31 cellular contexts compared by ENCODE assay signal in genomic region chr5:72790188-72790587, GRCh38. TPM values are rescaled to one million over a fixed set of nuclear protein-coding genes. Genes with fewer than 3 reads are reported as not detected.
DNase-seq lines count a peak whose midpoint lies in the region; ATAC-seq, FAIRE-seq and TF ChIP-seq lines count a peak whose summit lies in the region.
"Had no signal": no experiment of that assay in that cellular context is flagged by ENCODE, and none has a peak within 500 bp of the region (broad histone marks: within the 10 kb centered on the region; RNA-seq: fewer than 3 reads in every experiment).

No MANE protein-coding gene starts in this region.

- dilution Hi-C loops in keratinocyte (cut with MboI; ENCODE audit: extremely low pct_ligation_motif_present, low sequenced_read_pairs), result no loop called here

- H3K4me3 ChIP-seq in AG10803 (ENCODE audit: low read length) (no peak overlapping the region), LNCaP clone FGC (ENCODE audit: low read depth, low read length) (no peak overlapping the region), keratinocyte (ENCODE audit: control insufficient read depth in 2 of 3, extremely low read depth in 1 of 3, insufficient read depth in 2 of 3, low read depth in 1 of 3, low read length in 3 of 3) (no peak overlapping the region), hepatocyte (no peak overlapping the region)
- H3K4me3 ChIP-seq: gastroesophageal sphincter, GM23338, thoracic aorta, vagina had no signal

- no peaks in the 10 kb centered on the region for H4K20me1 ChIP-seq in keratinocyte (ENCODE audit: control insufficient read depth, extremely low read depth, insufficient read depth, low read length)
- H4K20me1 ChIP-seq in hepatocyte (ENCODE audit: insufficient read depth, poor library complexity, severe bottlenecking), result no peaks in the 10 kb centered on the region

- H3K9me3 ChIP-seq in keratinocyte (ENCODE audit: control insufficient read depth, low read depth, low read length), result no peaks in the 10 kb centered on the region
- no peaks in the 10 kb centered on the region for H3K9me3 ChIP-seq in hepatocyte (ENCODE audit: low read depth)
- no peaks in the 10 kb centered on the region for H3K9me3 ChIP-seq in T-helper 17 cell (ENCODE audit: control insufficient read depth, low read length, poor library complexity, severe bottlenecking)
- H3K9me3 ChIP-seq: gastroesophageal sphincter, thoracic aorta, vagina had no signal

- H3K4me3 Mint-ChIP-seq in T-helper 17 cell, result no peak overlapping the region
- H3K4me3 Mint-ChIP-seq: activated CD4-positive, alpha-beta T cell treated with anti-CD3 and anti-CD28 coated beads for 36 hours; activated T-cell treated with anti-CD3 and anti-CD28 coated beads, Interleukin-2, amount 50 U/mL, for 4 hours; CD4-positive, alpha-beta T cell; endodermal cell; GM23338; memory B cell had no signal

- no peak for FAIRE-seq in keratinocyte (lab: Jason Lieb, UNC)
- FAIRE-seq: colon, GM12892, HepG2, TTC549 had no signal

- DNase-seq in AG10803 (ENCODE audit: low read depth) (peak; percentile 31), LNCaP clone FGC (ENCODE audit: low read depth) (peak; percentile 46), epithelial cell of prostate (ENCODE audit: low read depth, low spot score) (peak; percentile 10), keratinocyte (ENCODE audit: low read depth, low spot score) (no peak), hepatocyte (ENCODE audit: low spot score) (no peak), kidney tubule cell (ENCODE audit: low spot score) (no peak), T-helper 17 cell (no peak)
- DNase-seq: activated CD4-positive, alpha-beta T cell treated with anti-CD3 and anti-CD28 coated beads for 36 hours; activated naive CD4-positive, alpha-beta T cell treated with Interleukin-2 at 50 U/mL for 16 hours; activated T-cell treated with anti-CD3 and anti-CD28 coated beads, Interleukin-2, amount 50 U/mL, for 4 hours; CD4-positive, alpha-beta T cell; endodermal cell; NCI-H1417; NCI-H2081 treated with DMSO at 0.1 percent for 48 hours; NCI-H510A treated with DMSO at 0.1 percent for 48 hours; NK-92 treated with Interleukin-12 subunit alpha and Interleukin-12 subunit beta, amount 100 ng/mL, for 24 hours; occipital lobe; SIG-M5; stimulated activated CD4-positive, alpha-beta T cell treated with anti-CD3 and anti-CD28 coated beads, Interleukin-4, amount 100 ng/mL, for 1 hour; stimulated activated naive CD4-positive, alpha-beta T cell had no signal

- H3K79me2 ChIP-seq in keratinocyte (ENCODE audit: control insufficient read depth, insufficient read depth, low read length) (no peaks in the 10 kb centered on the region), hepatocyte (no peaks in the 10 kb centered on the region)

- H3K27me3 Mint-ChIP-seq in T-helper 17 cell, result peaks cover 24% of the 10 kb centered on the region

- H3K27ac ChIP-seq in epithelial cell of prostate (peak overlapping the region; percentile 12), keratinocyte (ENCODE audit: control insufficient read depth, insufficient read depth, low read length) (no peak overlapping the region), hepatocyte (no peak overlapping the region)
- H3K27ac ChIP-seq: gastroesophageal sphincter, HL-60, thoracic aorta, vagina had no signal

- 62% methylated on average over 1 of the region's 1 CpG for WGBS in hepatocyte (ENCODE audit: low lambda C conversion rate, missing lambda C conversion rate)

- H3K9ac ChIP-seq in keratinocyte (ENCODE audit: control insufficient read depth, extremely low read depth, insufficient read depth, low read length), result no peak overlapping the region

- no peaks in the 10 kb centered on the region for H3K36me3 Mint-ChIP-seq in T-helper 17 cell (ENCODE audit: low read depth)
- H3K36me3 Mint-ChIP-seq: memory B cell had no signal

- no peak overlapping the region for H3K27ac Mint-ChIP-seq in T-helper 17 cell
- H3K27ac Mint-ChIP-seq: activated CD4-positive, alpha-beta T cell treated with anti-CD3 and anti-CD28 coated beads for 36 hours; CD4-positive, alpha-beta T cell; endodermal cell; GM23338; memory B cell had no signal

- TF ChIP-seq CTCF in AG10803 (conservative IDR thresholded peaks at IDR 0.05; ENCODE audit: low read length) (no peak), LNCaP clone FGC (IDR thresholded peaks at IDR 0.05; ENCODE audit: control insufficient read depth, extremely low read depth, insufficient read depth) (no peak), keratinocyte (optimal IDR thresholded peaks at IDR 0.05 in 1 of 3, IDR thresholded peaks at IDR 0.05 in 1 of 3, conservative IDR thresholded peaks at IDR 0.05 in 1 of 3; ENCODE audit: extremely low read depth in 1 of 3, insufficient read depth in 2 of 3, low read length in 3 of 3) (no peak), hepatocyte (IDR thresholded peaks at IDR 0.05; ENCODE audit: poor library complexity) (no peak)

- H3K27me3 ChIP-seq in keratinocyte (ENCODE audit: control insufficient read depth, extremely low read depth, insufficient read depth, low read length), result no peaks in the 10 kb centered on the region
- H3K27me3 ChIP-seq in hepatocyte, result no peaks in the 10 kb centered on the region
- H3K27me3 ChIP-seq: gastroesophageal sphincter, vagina had no signal

- ATAC-seq in HG03196 (IDR thresholded peaks at IDR 0.05; ENCODE audit: unreplicated experiment) (no peak), T-helper 17 cell (no peak)
- ATAC-seq: activated CD4-positive, alpha-beta T cell treated with anti-CD3 and anti-CD28 coated beads for 36 hours; activated T-cell treated with anti-CD3 and anti-CD28 coated beads, Interleukin-2, amount 50 U/mL, for 4 hours; gastroesophageal sphincter; GM23338; HepG2 had no signal

- peak overlapping the region; percentile 58 for H2AFZ ChIP-seq in keratinocyte (ENCODE audit: control insufficient read depth, low read length)
- H2AFZ ChIP-seq in hepatocyte, result no peak overlapping the region
- H2AFZ ChIP-seq: GM23338 had no signal

- no peaks in the 10 kb centered on the region for H3K36me3 ChIP-seq in keratinocyte (ENCODE audit: control insufficient read depth in 2 of 2, extremely low read depth in 1 of 2, insufficient read depth in 2 of 2, low read length in 2 of 2)
- no peaks in the 10 kb centered on the region for H3K36me3 ChIP-seq in hepatocyte (replicated peaks; ENCODE audit: insufficient read depth, low read depth)
- H3K36me3 ChIP-seq: gastroesophageal sphincter, thoracic aorta, vagina had no signal

- no peaks in the 10 kb centered on the region for H3K9me2 ChIP-seq in hepatocyte (replicated peaks; ENCODE audit: insufficient read depth)

- no peaks in the 10 kb centered on the region for H3K9me1 ChIP-seq in keratinocyte (ENCODE audit: control insufficient read depth, extremely low read depth, insufficient read depth, low read length)

- H3K4me1 ChIP-seq in keratinocyte (ENCODE audit: control insufficient read depth, extremely low read depth, insufficient read depth, low read length) (peaks cover 20% of the 10 kb centered on the region), hepatocyte (ENCODE audit: insufficient read depth) (no peaks in the 10 kb centered on the region)
- H3K4me1 ChIP-seq: gastroesophageal sphincter had no signal

- H3K4me2 ChIP-seq in keratinocyte (ENCODE audit: control insufficient read depth, extremely low read depth, insufficient read depth, low read depth, low read length) (peak overlapping the region; percentile 40), hepatocyte (no peak overlapping the region)
- H3K4me2 ChIP-seq: GM23338 had no signal

- no peaks in the 10 kb centered on the region for H3K4me1 Mint-ChIP-seq in T-helper 17 cell
- H3K4me1 Mint-ChIP-seq: activated CD4-positive, alpha-beta T cell treated with anti-CD3 and anti-CD28 coated beads for 36 hours; memory B cell had no signal

RNA-seq across cellular contexts. Expression of gene TNPO1, which starts 26.3 kb away (rescaled TPM):
- 59.9 to 123 TPM (median 76.8 TPM) in 3 replicates for polyA plus RNA-seq in keratinocyte
- 108 TPM for polyA plus RNA-seq in keratinocyte (2011; ENCODE audit: low read depth)
- 64.7 and 86.9 TPM in 2 replicates for polyA plus RNA-seq in keratinocyte (2011; cell fraction: cytosol; rRNA removed)
- polyA plus RNA-seq in keratinocyte (2011; cell fraction: nucleus; rRNA removed), result 65.4 and 98.4 TPM in 2 replicates
- 32.9 and 69.1 TPM in 2 replicates for polyA plus RNA-seq in keratinocyte (2012; ENCODE audit: low replicate concordance)
- 95.4 to 241 TPM (median 192 TPM) in 3 replicates for polyA minus RNA-seq in keratinocyte
- 127 TPM for polyA minus RNA-seq in keratinocyte (2011; cell fraction: cytosol; rRNA and poly(A)+ RNA removed)
- 138 and 265 TPM in 2 replicates for polyA minus RNA-seq in keratinocyte (2011; cell fraction: nucleus; rRNA and poly(A)+ RNA removed)
- total RNA-seq in hepatocyte, result 128 and 143 TPM in 2 replicates
- polyA plus RNA-seq in hepatocyte, result 39.4 and 53.5 TPM in 2 replicates
- total RNA-seq in T-helper 17 cell, result 10 to 100 TPM; 66.3 to 73.2 TPM

Comparison
In these comparisons a context has a peak if more than half of its experiments do, and no peak if none do; other contexts are left out.
1. DNase-seq: peak in AG10803 (single experiment), LNCaP clone FGC (single experiment) and epithelial cell of prostate (single experiment); none in keratinocyte (single experiment), hepatocyte (single experiment), kidney tubule cell (single experiment) and T-helper 17 cell (0 of 3).